8 cellular contexts compared by ENCODE assay signal in genomic region chr18:32091724-32092421, GRCh38. TPM values are rescaled to one million over a fixed set of nuclear protein-coding genes. Genes with fewer than 3 reads are reported as not detected.
DNase-seq lines count a peak whose midpoint lies in the region; ATAC-seq and TF ChIP-seq lines count a peak whose summit lies in the region.

TSS of gene RNF138 (plus strand) at chr18:32091874. CDS start at chr18:32092777, 903 bp downstream.

- ATAC-seq in CD8-positive, alpha-beta T cell: peak; percentile 53
- ATAC-seq in GM19468 (IDR thresholded peaks at IDR 0.05; ENCODE audit: extremely low read depth, unreplicated experiment) (peak; percentile 36), memory B cell (ENCODE audit: low read depth) (peak; percentile 62)

- peak within 1 kb of the TSS; percentile 99 for H3K4me3 Mint-ChIP-seq in CD8-positive, alpha-beta T cell
- H3K4me3 Mint-ChIP-seq in memory B cell: peak within 1 kb of the TSS; percentile 97

- CTCF ChIA-PET in CD8-positive, alpha-beta T cell (lab: Charles Lee): interaction anchor here (1.3 to 2.3 kb wide), 2 partner anchors 20 to 73 kb away, joined by 7 read pairs; partner anchors contain the start of gene RNF125

- no peaks in the 10 kb centered on the region for H3K9me3 Mint-ChIP-seq in CD8-positive, alpha-beta T cell
- H3K9me3 Mint-ChIP-seq in memory B cell: no peaks in the 10 kb centered on the region

- intact Hi-C loops in CD8-positive, alpha-beta T cell (cut with DNase I, micrococcal nuclease): loop anchor here (1.0 to 5.0 kb wide), 5 partner anchors 19 to 380 kb away; partner anchors contain the start of genes RNF125 (in 2 of the 2), TRAPPC8 (in 2 of the 2) and GAREM1 (in 1 of the 2)

- peak within 1 kb of the TSS; percentile 95 for H3K4me3 ChIP-seq in CD8-positive, alpha-beta T cell (ENCODE audit: low read depth, low read length)
- peak within 1 kb of the TSS; percentile 98 for H3K4me3 ChIP-seq in effector memory CD4-positive, alpha-beta T cell (ENCODE audit: insufficient read depth, low read depth, low read length, poor library complexity, severe bottlenecking)

- H3K9me3 ChIP-seq in CD8-positive, alpha-beta T cell (ENCODE audit: low read length): no peaks in the 10 kb centered on the region
- H3K9me3 ChIP-seq in effector memory CD4-positive, alpha-beta T cell (ENCODE audit: control insufficient read depth, low read length): no peaks in the 10 kb centered on the region

- H3K27ac ChIP-seq in CD8-positive, alpha-beta T cell (ENCODE audit: low read depth, low read length): peak within 1 kb of the TSS; percentile 94
- peak within 1 kb of the TSS; percentile 95 for H3K27ac ChIP-seq in effector memory CD4-positive, alpha-beta T cell (ENCODE audit: insufficient read depth, low read length, poor library complexity, severe bottlenecking)

- H3K4me1 ChIP-seq in CD8-positive, alpha-beta T cell (ENCODE audit: insufficient read depth, low read length): peaks cover 29% of the 10 kb centered on the region
- peaks cover 23% of the 10 kb centered on the region for H3K4me1 ChIP-seq in effector memory CD4-positive, alpha-beta T cell (ENCODE audit: control insufficient read depth, insufficient read depth, low read length, poor library complexity, severe bottlenecking)

- POLR2A ChIA-PET in CD8-positive, alpha-beta T cell (lab: Charles Lee): interaction anchor here (0.5 to 4.9 kb wide), 16 partner anchors 8 to 186 kb away, joined by 3 to 82 read pairs (median 4); partner anchors contain the start of genes RNF125 and TRAPPC8

- H3K36me3 Mint-ChIP-seq in CD8-positive, alpha-beta T cell: peaks cover 35% of the 10 kb centered on the region
- peaks cover 23% of the 10 kb centered on the region for H3K36me3 Mint-ChIP-seq in memory B cell

- no peaks in the 10 kb centered on the region for H3K27me3 Mint-ChIP-seq in CD8-positive, alpha-beta T cell (ENCODE audit: low read depth)
- H3K27me3 Mint-ChIP-seq in memory B cell: no peaks in the 10 kb centered on the region

- no peaks in the 10 kb centered on the region for H3K36me3 ChIP-seq in CD8-positive, alpha-beta T cell (ENCODE audit: insufficient read depth, low read length)
- H3K36me3 ChIP-seq in effector memory CD4-positive, alpha-beta T cell (ENCODE audit: control insufficient read depth, insufficient read depth, low read length): no peaks in the 10 kb centered on the region

- peaks cover 48% of the 10 kb centered on the region for H3K4me1 Mint-ChIP-seq in CD8-positive, alpha-beta T cell (ENCODE audit: low read depth)
- peaks cover 26% of the 10 kb centered on the region for H3K4me1 Mint-ChIP-seq in memory B cell

- no peak for TF ChIP-seq CTCF in CD8-positive, alpha-beta T cell (IDR thresholded peaks at IDR 0.05)

- no peaks in the 10 kb centered on the region for H3K27me3 ChIP-seq in CD8-positive, alpha-beta T cell (ENCODE audit: insufficient read depth, low read length)
- H3K27me3 ChIP-seq in effector memory CD4-positive, alpha-beta T cell (replicated peaks; ENCODE audit: control insufficient read depth, insufficient read depth, low read length, poor library complexity, severe bottlenecking): no peaks in the 10 kb centered on the region

- H3K27ac Mint-ChIP-seq in CD8-positive, alpha-beta T cell: peak within 1 kb of the TSS; percentile 97
- H3K27ac Mint-ChIP-seq in memory B cell: peak within 1 kb of the TSS; percentile 97

- peak; percentile 76 to 91 (median 85) for DNase-seq in CD8-positive, alpha-beta T cell
- DNase-seq in HS-27A (ENCODE audit: low read depth) (peak; percentile 61), NK-92 (lab: John Stamatoyannopoulos, UW; ENCODE audit: unreplicated experiment) (peak; percentile 12), memory B cell (ENCODE audit: low spot score in 2 of 2) (peak; percentile 88 to 89)
- peak; percentile 92 for DNase-seq in activated CD8-positive, alpha-beta memory T cell treated with anti-CD3 and anti-CD28 coated beads for 24 hours
- DNase-seq in effector memory CD4-positive, alpha-beta T cell: peak; percentile 84 to 85 (median 84)
- DNase-seq in stimulated activated CD8-positive, alpha-beta memory T cell treated with anti-CD3 and anti-CD28 coated beads, Interleukin-12 subunit alpha, Interleukin-12 subunit beta, amount 100 ng/mL, for 24 hours (ENCODE audit: extremely low read depth): peak; percentile 79

RNA-seq across cellular contexts. Expression of gene RNF138, which starts in this region (rescaled TPM):
- total RNA-seq in CD8-positive, alpha-beta T cell: 100 to 1,000 TPM; 198 to 219 TPM

Comparison
In these comparisons a context has a peak if more than half of its experiments do, and no peak if none do; other contexts are left out.
1. Peak in every context shown above with its lines: DNase-seq, ATAC-seq, H3K4me3 ChIP-seq and H3K27ac ChIP-seq.
2. DNase-seq: peak in every context shown above with its lines; median percentile 92 in activated CD8-positive, alpha-beta memory T cell treated with anti-CD3 and anti-CD28 coated beads for 24 hours; 88 in memory B cell; 85 in CD8-positive, alpha-beta T cell; 84 in effector memory CD4-positive, alpha-beta T cell; 79 in stimulated activated CD8-positive, alpha-beta memory T cell treated with anti-CD3 and anti-CD28 coated beads, Interleukin-12 subunit alpha, Interleukin-12 subunit beta, amount 100 ng/mL, for 24 hours; 61 in HS-27A; 12 in NK-92.